17 cellular contexts compared by ENCODE assay signal in the genomic region with DNA sequence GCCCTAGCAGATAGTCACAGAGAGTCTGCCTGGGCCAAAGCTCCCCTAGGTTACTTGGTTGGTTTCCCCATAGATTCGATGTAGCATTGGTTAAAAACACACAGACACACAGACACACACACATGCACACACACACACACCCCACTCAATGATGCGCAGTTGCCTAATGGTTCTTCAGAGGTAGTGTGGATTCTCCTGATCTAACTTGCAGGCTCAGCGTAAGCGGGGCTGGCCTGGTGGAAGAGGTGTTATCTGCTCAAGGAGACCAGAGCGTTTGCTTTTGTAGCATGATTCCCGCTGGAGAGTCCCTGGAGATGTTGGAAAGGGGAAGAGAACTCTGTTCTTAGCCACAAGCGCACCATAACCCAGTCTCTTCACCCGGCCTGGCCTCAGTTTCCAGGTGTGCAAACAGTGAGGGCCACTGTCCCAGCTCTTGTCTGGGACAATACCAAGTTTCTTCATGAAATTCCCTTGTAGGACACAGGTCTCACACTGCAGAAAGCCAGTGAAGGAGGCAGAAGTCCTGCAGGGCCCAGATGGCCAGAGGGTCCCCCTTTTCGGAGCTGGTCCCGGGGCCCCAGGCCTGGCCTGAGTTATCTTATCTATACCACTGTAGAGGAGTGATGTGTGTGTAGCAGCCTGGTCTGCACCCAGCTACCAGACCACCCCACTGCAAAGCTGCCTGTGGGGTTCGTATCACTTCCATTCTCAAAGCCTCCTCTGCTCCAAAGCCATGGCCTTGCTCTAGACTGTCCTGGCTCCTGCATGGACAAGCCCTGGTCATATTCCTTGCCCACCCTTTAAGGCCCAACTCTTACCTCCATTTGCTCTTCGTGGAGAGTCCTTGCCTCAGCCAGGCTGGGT. TPM values are rescaled to one million over a fixed set of nuclear protein-coding genes. Genes with fewer than 3 reads are reported as not detected.
A peak's percentile ranks its signal among the peaks of the same experiment; 100 is the strongest.
DNase-seq lines count a peak whose midpoint lies in the region; ATAC-seq and TF ChIP-seq lines count a peak whose summit lies in the region.
"Had no signal": no experiment of that assay in that cellular context is flagged by ENCODE, and none has a peak within 500 bp of the region (broad histone marks: within the 10 kb centered on the region; RNA-seq: fewer than 3 reads in every experiment).

No MANE protein-coding gene starts in this region.

- H3K27me3 Mint-ChIP-seq in brain (peaks cover 3% of the 10 kb centered on the region), osteocyte (ENCODE audit: unreplicated experiment) (peaks cover 5% of the 10 kb centered on the region)

- ATAC-seq in upper lobe of right lung (no peak), GM18858 (IDR thresholded peaks at IDR 0.05; ENCODE audit: unreplicated experiment) (no peak)
- ATAC-seq: left lung had no signal

- H3K4me3 Mint-ChIP-seq in brain (peak overlapping the region; percentile 68 to 95 (median 88)), osteocyte (ENCODE audit: unreplicated experiment) (peak overlapping the region; percentile 32)
- H3K4me3 Mint-ChIP-seq: activated CD4-positive, alpha-beta T cell treated with anti-CD3 and anti-CD28 coated beads, Interleukin-2, amount 10 ng/mL, durations not matched to agents 24 days and 14 days; activated naive CD4-positive, alpha-beta T cell treated with anti-CD3 and anti-CD28 coated beads for 36 hours; naive B cell had no signal

- TF ChIP-seq CTCF in brain (conservative IDR thresholded peaks at IDR 0.05) (no peak), fibroblast of the aortic adventitia (IDR thresholded peaks at IDR 0.05; ENCODE audit: insufficient read depth, low read length) (no peak), osteocyte (IDR thresholded peaks at IDR 0.05) (no peak), thyroid gland (IDR thresholded peaks at IDR 0.05) (no peak), upper lobe of right lung (IDR thresholded peaks at IDR 0.05) (no peak)

- H3K9me3 Mint-ChIP-seq in brain (peaks cover 3 to 16% (median 6%) of the 10 kb centered on the region in 5 experiments), osteocyte (ENCODE audit: unreplicated experiment) (no peaks in the 10 kb centered on the region)
- H3K9me3 Mint-ChIP-seq: activated CD4-positive, alpha-beta T cell treated with anti-CD3 and anti-CD28 coated beads, Interleukin-2, amount 10 ng/mL, durations not matched to agents 24 days and 14 days; activated naive CD4-positive, alpha-beta T cell treated with anti-CD3 and anti-CD28 coated beads for 36 hours; naive B cell had no signal

- H3K36me3 Mint-ChIP-seq in brain (peaks cover 23% of the 10 kb centered on the region), osteocyte (ENCODE audit: unreplicated experiment) (peaks cover 24% of the 10 kb centered on the region)
- H3K36me3 Mint-ChIP-seq: naive B cell had no signal

- H3K9me3 ChIP-seq in thyroid gland, result no peaks in the 10 kb centered on the region
- H3K9me3 ChIP-seq in upper lobe of right lung, result no peaks in the 10 kb centered on the region
- H3K9me3 ChIP-seq: BE2C, left lung had no signal

- DNase-seq in fibroblast of the aortic adventitia (ENCODE audit: low read depth) (no peak), osteocyte (ENCODE audit: extremely low spot score, unreplicated experiment) (no peak), thyroid gland (no peak), upper lobe of right lung (no peak), middle frontal gyrus (ENCODE audit: extremely low spot score, low spot score) (no peak)
- DNase-seq: activated CD4-positive, alpha-beta T cell treated with anti-CD3 and anti-CD28 coated beads, Interleukin-2, amount 10 ng/mL, durations not matched to agents 24 days and 14 days; activated naive CD4-positive, alpha-beta T cell treated with anti-CD3 and anti-CD28 coated beads for 36 hours; BE2C; effector CD4-positive, alpha-beta T cell; GDM1; Kasumi-1; left lung; naive B cell; NCI-H1105 had no signal

- H3K4me1 Mint-ChIP-seq in brain (peaks cover 97% of the 10 kb centered on the region), osteocyte (ENCODE audit: unreplicated experiment) (peaks cover 79% of the 10 kb centered on the region)

- H3K27ac Mint-ChIP-seq in brain, result peak overlapping the region in 4 of 5 experiments; percentile 62 to 95 (median 92)
- no peak overlapping the region for H3K27ac Mint-ChIP-seq in osteocyte (ENCODE audit: unreplicated experiment)
- H3K27ac Mint-ChIP-seq: activated CD4-positive, alpha-beta T cell treated with anti-CD3 and anti-CD28 coated beads, Interleukin-2, amount 10 ng/mL, durations not matched to agents 24 days and 14 days; activated naive CD4-positive, alpha-beta T cell treated with anti-CD3 and anti-CD28 coated beads for 36 hours had no signal

- intact Hi-C loops in thyroid gland (cut with DNase I) (loop anchor here (10.0 kb wide), 2 partner anchors 92 to 172 kb away; no protein-coding TSS in a partner anchor), upper lobe of right lung (cut with DNase I) (no loop called here)

- no peak for TF ChIP-seq POLR2A in thyroid gland (IDR thresholded peaks at IDR 0.05)

- H3K4me1 ChIP-seq in thyroid gland (peaks cover 61 to 66% of the 10 kb centered on the region in 2 donors), upper lobe of right lung (peaks cover 18% of the 10 kb centered on the region)
- H3K4me1 ChIP-seq: BE2C had no signal

- H3K4me3 ChIP-seq in fibroblast of the aortic adventitia (ENCODE audit: low read depth, low read length) (peak overlapping the region; percentile 51), thyroid gland (replicated peaks in 1 of 3) (peak overlapping the region in 1 of 3 donors; percentile 36), upper lobe of right lung (no peak overlapping the region)
- H3K4me3 ChIP-seq: left lung had no signal

- 86 to 88% methylated on average over 12 of the region's 12 CpGs for WGBS in thyroid gland, 2 donors

- H3K27ac ChIP-seq in thyroid gland, result peak overlapping the region; percentile 91 to 97 (median 96)
- no peak overlapping the region for H3K27ac ChIP-seq in upper lobe of right lung
- H3K27ac ChIP-seq: left lung had no signal

- no peaks in the 10 kb centered on the region for H3K36me3 ChIP-seq in thyroid gland
- no peaks in the 10 kb centered on the region for H3K36me3 ChIP-seq in upper lobe of right lung
- H3K36me3 ChIP-seq: BE2C, left lung had no signal

- H3K27me3 ChIP-seq in thyroid gland, result no peaks in the 10 kb centered on the region
- H3K27me3 ChIP-seq in upper lobe of right lung, result peaks cover 5% of the 10 kb centered on the region

RNA-seq across cellular contexts. Expression of a gene that starts 3.7 kb away (rescaled TPM):
- 7.3 TPM for polyA plus RNA-seq in brain (ENCODE audit: insufficient read depth, low read depth, low replicate concordance)
- 0.72 and 2.0 TPM in 2 replicates for total RNA-seq in fibroblast of the aortic adventitia (ENCODE audit: low replicate concordance)
- total RNA-seq in osteocyte, result 36.9 and 40.5 TPM in 2 replicates
- 10 to 100 TPM; 32.2 to 68.5 (median 54.8) TPM for total RNA-seq in thyroid gland
- 9.1 TPM for total RNA-seq in upper lobe of right lung
- total RNA-seq: fibroblast of villous mesenchyme had no signal
